1 cellular context compared by ENCODE assay signal in the genomic region with DNA sequence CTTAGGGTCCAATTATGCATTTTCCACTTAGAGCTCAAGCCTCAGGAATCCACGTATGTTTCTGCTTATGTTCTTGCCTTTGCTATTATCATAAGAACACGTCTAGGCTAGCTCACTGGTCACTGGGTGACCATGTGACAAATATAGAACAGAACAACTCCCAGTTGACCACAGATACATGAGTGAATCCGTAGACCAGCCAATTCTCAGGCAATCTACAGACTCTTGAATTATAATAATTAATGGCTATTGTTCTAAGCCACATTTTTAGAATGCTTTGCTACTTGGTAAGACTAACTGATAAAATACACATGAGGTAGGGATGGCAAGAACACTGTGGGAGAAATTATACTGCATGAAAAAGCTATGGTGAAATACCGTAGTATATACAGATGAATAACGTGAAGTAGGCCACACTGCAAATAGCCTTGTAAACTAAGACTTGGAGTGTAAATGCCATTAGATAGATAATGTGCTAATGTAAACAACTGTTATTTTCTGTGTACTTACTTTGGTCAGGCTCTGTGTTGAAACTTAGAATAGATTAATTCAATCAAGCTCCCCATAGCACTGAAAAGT.
TF ChIP-seq lines count a peak whose summit lies in the region.

No MANE protein-coding gene starts in this region.

TF ChIP-seq in SK-N-SH, 30 proteins besides CTCF, POLR2A, EP300 and RAD21 (continued from another document):
- TF ChIP-seq NRF1 (IDR thresholded peaks at IDR 0.05; ENCODE audit: low read depth, low read length) (no peak), ELF1 (IDR thresholded peaks at IDR 0.05) (no peak), RFX5 (IDR thresholded peaks at IDR 0.05; ENCODE audit: low read length) (no peak), TCF12 (IDR thresholded peaks at IDR 0.05) (no peak), TAF1 (IDR thresholded peaks at IDR 0.05; ENCODE audit: borderline replicate concordance, low read depth, low read length) (no peak), FOSL2 (IDR thresholded peaks at IDR 0.05; ENCODE audit: borderline replicate concordance, low read depth) (no peak), REST (IDR thresholded peaks at IDR 0.05; ENCODE audit: low read depth, low read length) (no peak), RCOR1 (IDR thresholded peaks at IDR 0.05; ENCODE audit: low read length) (no peak), MXI1 (IDR thresholded peaks at IDR 0.05; ENCODE audit: low read depth, low read length) (no peak), GABPA (IDR thresholded peaks at IDR 0.05; ENCODE audit: low read depth) (no peak)
- TF ChIP-seq, protein P1, sequence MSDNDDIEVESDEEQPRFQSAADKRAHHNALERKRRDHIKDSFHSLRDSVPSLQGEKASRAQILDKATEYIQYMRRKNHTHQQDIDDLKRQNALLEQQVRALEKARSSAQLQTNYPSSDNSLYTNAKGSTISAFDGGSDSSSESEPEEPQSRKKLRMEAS (IDR thresholded peaks at IDR 0.05; ENCODE audit: low read depth) = no peak
- TF ChIP-seq, protein P2, sequence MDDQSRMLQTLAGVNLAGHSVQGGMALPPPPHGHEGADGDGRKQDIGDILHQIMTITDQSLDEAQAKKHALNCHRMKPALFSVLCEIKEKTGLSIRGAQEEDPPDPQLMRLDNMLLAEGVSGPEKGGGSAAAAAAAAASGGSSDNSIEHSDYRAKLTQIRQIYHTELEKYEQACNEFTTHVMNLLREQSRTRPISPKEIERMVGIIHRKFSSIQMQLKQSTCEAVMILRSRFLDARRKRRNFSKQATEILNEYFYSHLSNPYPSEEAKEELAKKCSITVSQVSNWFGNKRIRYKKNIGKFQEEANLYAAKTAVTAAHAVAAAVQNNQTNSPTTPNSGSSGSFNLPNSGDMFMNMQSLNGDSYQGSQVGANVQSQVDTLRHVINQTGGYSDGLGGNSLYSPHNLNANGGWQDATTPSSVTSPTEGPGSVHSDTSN (IDR thresholded peaks at IDR 0.05) = no peak
- TF ChIP-seq, protein P3, sequence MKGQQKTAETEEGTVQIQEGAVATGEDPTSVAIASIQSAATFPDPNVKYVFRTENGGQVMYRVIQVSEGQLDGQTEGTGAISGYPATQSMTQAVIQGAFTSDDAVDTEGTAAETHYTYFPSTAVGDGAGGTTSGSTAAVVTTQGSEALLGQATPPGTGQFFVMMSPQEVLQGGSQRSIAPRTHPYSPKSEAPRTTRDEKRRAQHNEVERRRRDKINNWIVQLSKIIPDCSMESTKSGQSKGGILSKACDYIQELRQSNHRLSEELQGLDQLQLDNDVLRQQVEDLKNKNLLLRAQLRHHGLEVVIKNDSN (IDR thresholded peaks at IDR 0.05; ENCODE audit: borderline replicate concordance, low read depth) = no peak
